ENCODE assay signal across 29 cellular contexts in genomic region chr1:45859221-45859620, GRCh38.
"Had no signal": no experiment of that assay in that cellular context is flagged by ENCODE, and none has a peak within 500 bp of the region (broad histone marks: within the 10 kb centered on the region; RNA-seq: fewer than 3 reads in every experiment).

No MANE protein-coding gene starts in this region.

- H3K4me1 ChIP-seq: ascending aorta, breast epithelium had no signal

- H3K27me3 ChIP-seq: ascending aorta, breast epithelium, cardiac muscle cell, colonic mucosa, esophagus squamous epithelium had no signal

- H3K4me3 ChIP-seq: ascending aorta, breast epithelium, cardiac muscle cell, colonic mucosa, esophagus squamous epithelium had no signal

- H3K27ac Mint-ChIP-seq: activated CD4-positive, alpha-beta memory T cell treated with anti-CD3 and anti-CD28 coated beads, Interleukin-2, amount 10 ng/mL, durations not matched to agents 7 days and 5 days; activated CD4-positive, alpha-beta T cell treated with anti-CD3 and anti-CD28 coated beads, Interleukin-2, amount 10 ng/mL, durations not matched to agents 7 days and 5 days; activated naive CD4-positive, alpha-beta T cell treated with anti-CD3 and anti-CD28 coated beads, Interleukin-2, amount 10 ng/mL, durations not matched to agents 7 days and 5 days; activated naive CD4-positive, alpha-beta T cell treated with anti-CD3 and anti-CD28 coated beads, Interleukin-2, amount 50 U/mL, for 72 hours; activated naive CD8-positive, alpha-beta T cell treated with anti-CD3 and anti-CD28 coated beads, Interleukin-2, amount 10 ng/mL, durations not matched to agents 7 days and 5 days; activated T-cell treated with anti-CD3 and anti-CD28 coated beads, Interleukin-2, amount 50 U/mL, for 24 hours; activated T-cell treated with anti-CD3 and anti-CD28 coated beads, Interleukin-2, amount 50 U/mL, for 72 hours; brain; T-helper 17 cell; T-helper 2 cell treated with Interferon-gamma antibody and Interleukin-4, amounts not matched to agents 5 μg/mL and 100 μg/mL, for 36 hours had no signal

- H3K27me3 Mint-ChIP-seq: activated CD4-positive, alpha-beta memory T cell treated with anti-CD3 and anti-CD28 coated beads, Interleukin-2, amount 10 ng/mL, durations not matched to agents 7 days and 5 days; activated CD4-positive, alpha-beta T cell treated with anti-CD3 and anti-CD28 coated beads, Interleukin-2, amount 10 ng/mL, durations not matched to agents 7 days and 5 days; activated naive CD4-positive, alpha-beta T cell treated with anti-CD3 and anti-CD28 coated beads, Interleukin-2, amount 10 ng/mL, durations not matched to agents 7 days and 5 days; activated naive CD8-positive, alpha-beta T cell treated with anti-CD3 and anti-CD28 coated beads, Interleukin-2, amount 10 ng/mL, durations not matched to agents 7 days and 5 days; activated T-cell treated with anti-CD3 and anti-CD28 coated beads, Interleukin-2, amount 50 U/mL, for 24 hours; brain; T-helper 17 cell had no signal

- H3K9me3 Mint-ChIP-seq: activated T-cell treated with anti-CD3 and anti-CD28 coated beads, Interleukin-2, amount 50 U/mL, for 24 hours had no signal

- DNase-seq: activated CD4-positive, alpha-beta memory T cell treated with anti-CD3 and anti-CD28 coated beads, Interleukin-2, amount 10 ng/mL, durations not matched to agents 7 days and 5 days; activated CD4-positive, alpha-beta T cell treated with anti-CD3 and anti-CD28 coated beads for 1 hour; activated CD4-positive, alpha-beta T cell treated with anti-CD3 and anti-CD28 coated beads for 4 hours; activated CD4-positive, alpha-beta T cell treated with anti-CD3 and anti-CD28 coated beads, Interleukin-2, amount 10 ng/mL, durations not matched to agents 7 days and 5 days; activated CD4-positive, alpha-beta T cell treated with anti-CD3 and anti-CD28 coated beads, Interleukin-2, amount 50 U/mL, for 4 hours; activated CD8-positive, alpha-beta memory T cell treated with anti-CD3 and anti-CD28 coated beads, Interleukin-2, amount 50 U/mL, for 48 hours; activated gamma-delta T cell; activated naive CD4-positive, alpha-beta T cell; activated naive CD4-positive, alpha-beta T cell treated with anti-CD3 and anti-CD28 coated beads, Interleukin-2, amount 10 ng/mL, durations not matched to agents 7 days and 5 days; activated naive CD8-positive, alpha-beta T cell treated with anti-CD3 and anti-CD28 coated beads, Interleukin-2, amount 10 ng/mL, durations not matched to agents 7 days and 5 days; activated T-cell treated with anti-CD3 and anti-CD28 coated beads for 4 hours; activated T-cell treated with anti-CD3 and anti-CD28 coated beads, Interleukin-2, amount 50 U/mL, for 24 hours; activated T-cell treated with anti-CD3 and anti-CD28 coated beads, Interleukin-2, amount 50 U/mL, for 72 hours; central memory CD4-positive, alpha-beta T cell; cerebellar nuclear complex; colonic mucosa; effector CD8-positive, alpha-beta T cell; esophagus squamous epithelium; foreskin melanocyte; head of caudate nucleus; T-helper 17 cell; T1000 had no signal

- H3K27ac ChIP-seq: ascending aorta, breast epithelium, cardiac muscle cell, colonic mucosa, epithelial cell of prostate, esophagus squamous epithelium had no signal

- ATAC-seq: activated naive CD4-positive, alpha-beta T cell treated with anti-CD3 and anti-CD28 coated beads, Interleukin-2, amount 50 U/mL, for 72 hours; activated T-cell treated with anti-CD3 and anti-CD28 coated beads, Interleukin-2, amount 50 U/mL, for 72 hours; T-helper 17 cell had no signal

- H3K36me3 Mint-ChIP-seq: activated naive CD4-positive, alpha-beta T cell treated with anti-CD3 and anti-CD28 coated beads, Interleukin-2, amount 10 ng/mL, durations not matched to agents 7 days and 5 days had no signal

- H3K4me1 Mint-ChIP-seq: activated naive CD8-positive, alpha-beta T cell treated with anti-CD3 and anti-CD28 coated beads, Interleukin-2, amount 10 ng/mL, durations not matched to agents 7 days and 5 days had no signal

- H3K36me3 ChIP-seq: ascending aorta, breast epithelium, cardiac muscle cell, colonic mucosa, esophagus squamous epithelium had no signal

- H3K9me3 ChIP-seq: ascending aorta, breast epithelium, colonic mucosa, esophagus squamous epithelium had no signal

- H3K4me3 Mint-ChIP-seq: activated CD4-positive, alpha-beta memory T cell treated with anti-CD3 and anti-CD28 coated beads, Interleukin-2, amount 10 ng/mL, durations not matched to agents 7 days and 5 days; activated CD4-positive, alpha-beta T cell treated with anti-CD3 and anti-CD28 coated beads, Interleukin-2, amount 10 ng/mL, durations not matched to agents 7 days and 5 days; activated naive CD4-positive, alpha-beta T cell treated with anti-CD3 and anti-CD28 coated beads, Interleukin-2, amount 10 ng/mL, durations not matched to agents 7 days and 5 days; activated naive CD8-positive, alpha-beta T cell treated with anti-CD3 and anti-CD28 coated beads, Interleukin-2, amount 10 ng/mL, durations not matched to agents 7 days and 5 days; activated T-cell treated with anti-CD3 and anti-CD28 coated beads, Interleukin-2, amount 50 U/mL, for 24 hours; activated T-cell treated with anti-CD3 and anti-CD28 coated beads, Interleukin-2, amount 50 U/mL, for 72 hours; brain; T-helper 17 cell; T-helper 2 cell treated with Interferon-gamma antibody and Interleukin-4, amounts not matched to agents 5 μg/mL and 100 μg/mL, for 36 hours had no signal
